Comparison of ENCODE assay signal across 11 cellular contexts in the genomic region with DNA sequence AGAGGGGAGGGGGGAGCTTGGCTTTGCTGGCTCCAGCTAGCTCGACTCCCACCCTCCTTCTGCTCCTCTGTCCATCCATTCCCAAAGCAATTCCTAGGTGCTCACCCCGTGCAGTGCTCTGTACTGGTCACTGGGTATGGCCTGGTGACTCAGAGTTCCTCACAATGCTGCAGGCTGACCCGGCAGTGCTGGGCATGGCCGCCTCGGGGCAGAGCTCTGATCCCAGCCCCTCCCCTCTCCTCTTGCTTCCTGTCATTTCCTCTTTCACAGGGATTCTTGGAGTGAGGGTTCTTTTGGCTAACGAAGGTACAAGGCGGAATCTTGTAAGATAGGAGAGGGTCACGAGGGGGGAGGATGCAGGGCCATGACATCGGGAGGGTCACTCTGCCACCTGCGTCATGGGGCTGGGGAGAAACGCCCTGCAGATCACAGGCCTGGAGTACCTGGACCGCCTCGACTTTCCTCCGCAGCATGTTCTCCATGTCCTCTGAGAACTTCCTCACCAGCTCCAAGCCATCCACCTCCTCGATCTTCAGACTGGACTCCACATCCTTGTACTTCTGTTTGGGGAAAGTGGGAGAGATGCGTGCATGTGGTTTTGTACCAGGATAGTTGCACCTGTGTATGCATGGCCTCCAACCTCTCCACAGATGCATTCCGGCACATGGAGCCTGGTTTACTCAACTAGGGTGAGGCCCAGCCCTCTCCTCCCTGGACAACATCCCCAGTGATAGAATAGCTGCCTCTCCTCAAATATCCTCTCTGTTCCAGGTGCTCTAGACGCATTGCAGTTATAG. TPM values are rescaled to one million over a fixed set of nuclear protein-coding genes. Genes with fewer than 3 reads are reported as not detected.
DNase-seq lines count a peak whose midpoint lies in the region; ATAC-seq lines count a peak whose summit lies in the region.
"Had no signal": no experiment of that assay in that cellular context is flagged by ENCODE, and none has a peak within 500 bp of the region (broad histone marks: within the 10 kb centered on the region; RNA-seq: fewer than 3 reads in every experiment).

No MANE protein-coding gene starts in this region.

- H4K20me1 ChIP-seq in BLaER1, result no peaks in the 10 kb centered on the region

- H3K27ac ChIP-seq in BLaER1, result peak overlapping the region; percentile 55; the same call in 1 of the 2 replicates

- H3K9me3 ChIP-seq in BLaER1, result peaks cover 6% of the 10 kb centered on the region

- DNase-seq in H4 (ENCODE audit: low spot score) (peak; percentile 10), astrocyte of the hippocampus (ENCODE audit: low read depth, low spot score) (peak; percentile 24), mesenteric fat pad (ENCODE audit: low spot score) (peak; percentile 68), NCI-H187 treated with DMSO at 0.1 percent for 48 hours (lab: John Stamatoyannopoulos, UW) (no peak), SKM-1 treated with dmso at 0.1 percent for 144 hours (lab: John Stamatoyannopoulos, UW; ENCODE audit: unreplicated experiment) (no peak), cortex of kidney (lab: John Stamatoyannopoulos, UW) (no peak)
- DNase-seq: activated naive CD4-positive, alpha-beta T cell; NCI-H2227 treated with DMSO at 0.1 percent for 48 hours had no signal

- H3K4me1 ChIP-seq in BLaER1, result peaks cover 66% of the 10 kb centered on the region

- H3K36me3 ChIP-seq in BLaER1, result peaks cover 14% of the 10 kb centered on the region; the same call in 1 of the 2 replicates

- no peak overlapping the region for H3K4me3 ChIP-seq in BLaER1

- no peak overlapping the region for H3K9ac ChIP-seq in BLaER1

- no peak for ATAC-seq in GM21515 (IDR thresholded peaks at IDR 0.05; ENCODE audit: unreplicated experiment)
- ATAC-seq: WTC11 had no signal

- no peaks in the 10 kb centered on the region for H3K27me3 ChIP-seq in BLaER1

- H3K4me2 ChIP-seq in BLaER1, result peak overlapping the region; percentile 94

RNA-seq across cellular contexts. Expression of a gene that starts 5.7 kb away (rescaled TPM):
- not detected in 2 replicates for total RNA-seq in H4 (2014; rRNA removed; shearing (Covaris generic))
- total RNA-seq in mesenteric fat pad, result 8.8 TPM

Comparison
In these comparisons a context has a peak if more than half of its experiments do, and no peak if none do; other contexts are left out.
1. DNase-seq: peak in H4 (single experiment), astrocyte of the hippocampus (single experiment) and mesenteric fat pad (single experiment); none in NCI-H187 treated with DMSO at 0.1 percent for 48 hours (single experiment), SKM-1 treated with dmso at 0.1 percent for 144 hours (single experiment) and cortex of kidney (single experiment).